8 cellular contexts compared by ENCODE assay signal in the genomic region with DNA sequence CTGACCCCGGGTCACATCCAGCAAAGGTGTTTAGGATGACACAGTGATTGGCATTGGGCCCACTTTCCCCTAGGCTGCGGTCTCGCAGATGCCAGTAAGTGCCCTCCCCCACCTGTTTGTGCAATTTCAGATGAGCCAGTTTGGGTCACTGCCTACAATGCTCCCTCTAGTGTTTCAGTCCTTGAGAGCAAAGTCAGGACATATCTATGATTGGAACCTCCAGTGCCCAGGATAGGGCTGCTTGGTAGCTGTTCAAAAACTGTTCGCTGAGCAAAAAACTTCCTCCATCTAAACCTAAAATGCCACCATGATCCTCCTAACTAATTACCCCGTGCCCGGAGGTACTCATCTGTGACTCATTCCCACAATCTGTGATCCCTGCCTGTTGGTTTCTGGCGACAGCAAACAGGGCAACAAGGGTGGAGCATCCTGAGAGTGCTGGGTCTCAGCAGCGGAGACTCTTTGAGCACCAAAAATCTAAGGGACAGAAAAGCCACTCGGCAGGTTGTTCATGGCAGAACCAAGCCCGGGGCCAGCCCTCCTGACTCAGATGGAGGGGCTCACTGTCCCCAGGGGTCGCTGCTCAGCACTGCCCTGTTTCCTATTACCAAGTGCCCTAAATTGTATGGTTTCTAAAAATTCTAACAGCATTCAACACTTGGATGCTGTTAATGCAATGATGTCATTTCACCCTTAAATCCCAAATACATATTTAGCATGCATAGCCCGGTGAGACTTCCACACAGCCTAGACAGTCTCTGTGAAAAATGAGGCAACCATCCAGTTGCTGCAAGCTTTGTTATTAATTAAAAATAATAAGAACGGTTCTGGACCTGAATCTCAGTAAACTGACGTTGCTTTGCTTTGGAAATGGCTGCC. TPM values are rescaled to one million over a fixed set of nuclear protein-coding genes. Genes with fewer than 3 reads are reported as not detected.
A peak's percentile ranks its signal among the peaks of the same experiment; 100 is the strongest.
DNase-seq lines count a peak whose midpoint lies in the region; FAIRE-seq and TF ChIP-seq lines count a peak whose summit lies in the region.

No MANE protein-coding gene starts in this region.

- H3K4me1 ChIP-seq in mammary epithelial cell (ENCODE audit: insufficient read depth, low read length), result peaks cover 25% of the 10 kb centered on the region

- no peak overlapping the region for H3K9ac ChIP-seq in mammary epithelial cell (ENCODE audit: insufficient read depth, low read length)

- no peak overlapping the region for H3K27ac ChIP-seq in mammary epithelial cell (ENCODE audit: insufficient read depth, low read depth, low read length)

- CTCF ChIA-PET in mammary epithelial cell (lab: Charles Lee; ENCODE audit: low non-redundant PET), result interaction anchor here (0.7 kb wide), 1 partner anchor 14 kb away, joined by 4 read pairs; no protein-coding TSS in a partner anchor

- H3K9me3 ChIP-seq in mammary epithelial cell (replicated peaks; ENCODE audit: insufficient read depth, low read length), result no peaks in the 10 kb centered on the region

- peak overlapping the region; percentile 30 for H2AFZ ChIP-seq in mammary epithelial cell (ENCODE audit: low read depth, low read length)

- no peaks in the 10 kb centered on the region for H3K79me2 ChIP-seq in mammary epithelial cell (ENCODE audit: insufficient read depth, low read length)

- peak; percentile 30 to 58 for TF ChIP-seq CTCF in mammary epithelial cell (conservative IDR thresholded peaks at IDR 0.05 in 1 of 2, IDR thresholded peaks at IDR 0.05 in 1 of 2; ENCODE audit: extremely low read depth in 1 of 2, insufficient read depth in 1 of 2, low read depth in 1 of 2, low read length in 2 of 2)
- no peak for TF ChIP-seq CTCF in GM20000 (IDR thresholded peaks at IDR 0.05; ENCODE audit: extremely low read depth, missing control alignments)

- H3K4me2 ChIP-seq in mammary epithelial cell (ENCODE audit: insufficient read depth, low read depth, low read length), result peak overlapping the region; percentile 75

- peaks cover 4% of the 10 kb centered on the region for H4K20me1 ChIP-seq in mammary epithelial cell (ENCODE audit: insufficient read depth, low read length)

- peak; percentile 14 for FAIRE-seq in GM19239 (lab: Jason Lieb, UNC)

- dilution Hi-C loops in mammary epithelial cell (cut with HindIII; ENCODE audit: low sequenced_read_pairs), result no loop called here

- peaks cover 17% of the 10 kb centered on the region for H3K27me3 ChIP-seq in mammary epithelial cell (ENCODE audit: insufficient read depth, low read length)

- no peaks in the 10 kb centered on the region for H3K36me3 ChIP-seq in mammary epithelial cell (ENCODE audit: insufficient read depth, low read length)

- WGBS in mammary epithelial cell (ENCODE audit: low coverage, missing lambda C conversion rate), result 9% methylated on average over 13 of the region's 14 CpGs

- BruUV-seq in mammary epithelial cell (replicated peaks; lab: Mats Ljungman, UMichigan), result no TSS peak

- intact Hi-C loops in mammary epithelial cell (cut with micrococcal nuclease), result no loop called here

- peak overlapping the region in 1 of 3 experiments; percentile 8 for H3K4me3 ChIP-seq in mammary epithelial cell (replicated peaks in 1 of 3; ENCODE audit: insufficient read depth in 1 of 3, low read depth in 2 of 3, low read length in 3 of 3)

- DNase-seq in AG08396 (ENCODE audit: low spot score) (peak; percentile 29), GM19239 (ENCODE audit: insufficient read length, low spot score) (no peak), NCI-H460 (ENCODE audit: extremely low read depth, low read depth) (peak; percentile 47), mammary epithelial cell (peak; percentile 65), medulla oblongata (ENCODE audit: extremely low spot score) (peak; percentile 57), NCI-H446 treated with DMSO at 0.1 percent for 48 hours (lab: John Stamatoyannopoulos, UW) (no peak), iPS-NIHi7 (ENCODE audit: extremely low spot score) (no peak), GM20000 (ENCODE audit: low spot score) (no peak)

- in situ Hi-C loops in mammary epithelial cell (cut with MboI; ENCODE audit: low sequenced_read_pairs in 2 of 2), result loop anchor here in 1 of 2 donors (10.0 kb wide), 1 partner anchor 98 kb away; no protein-coding TSS in a partner anchor

RNA-seq across cellular contexts. Expression of gene VSX1, which starts 5.0 kb away (rescaled TPM):
- total RNA-seq in NCI-H460 (2014; rRNA removed; shearing (Covaris generic)), result not detected in 2 replicates
- polyA plus RNA-seq in NCI-H460 (2014; cell fraction: nucleus; rRNA removed), result not detected in 2 replicates
- total RNA-seq in mammary epithelial cell, result not detected
- polyA plus RNA-seq in mammary epithelial cell, result not detected
- polyA minus RNA-seq in mammary epithelial cell, result not detected

RNA-seq across cellular contexts. Expression of gene ACSS1, which starts 19.0 kb away (rescaled TPM):
- 1.4 and 2.8 TPM in 2 replicates for total RNA-seq in NCI-H460 (2014; rRNA removed; shearing (Covaris generic))
- 4.3 and 4.7 TPM in 2 replicates for polyA plus RNA-seq in NCI-H460 (2014; cell fraction: nucleus; rRNA removed)
- total RNA-seq in mammary epithelial cell, result 1 to 10 TPM; 1.2 to 3.5 TPM
- 2.2 TPM for polyA plus RNA-seq in mammary epithelial cell
- polyA minus RNA-seq in mammary epithelial cell, result 3.2 TPM

Comparison
In these comparisons a context has a peak if more than half of its experiments do, and no peak if none do; other contexts are left out.
1. DNase-seq: peak in AG08396 (single experiment), NCI-H460 (single experiment), mammary epithelial cell (single experiment) and medulla oblongata (single experiment); none in GM19239 (single experiment), NCI-H446 treated with DMSO at 0.1 percent for 48 hours (single experiment), iPS-NIHi7 (single experiment) and GM20000 (single experiment).